In the genomic region with DNA sequence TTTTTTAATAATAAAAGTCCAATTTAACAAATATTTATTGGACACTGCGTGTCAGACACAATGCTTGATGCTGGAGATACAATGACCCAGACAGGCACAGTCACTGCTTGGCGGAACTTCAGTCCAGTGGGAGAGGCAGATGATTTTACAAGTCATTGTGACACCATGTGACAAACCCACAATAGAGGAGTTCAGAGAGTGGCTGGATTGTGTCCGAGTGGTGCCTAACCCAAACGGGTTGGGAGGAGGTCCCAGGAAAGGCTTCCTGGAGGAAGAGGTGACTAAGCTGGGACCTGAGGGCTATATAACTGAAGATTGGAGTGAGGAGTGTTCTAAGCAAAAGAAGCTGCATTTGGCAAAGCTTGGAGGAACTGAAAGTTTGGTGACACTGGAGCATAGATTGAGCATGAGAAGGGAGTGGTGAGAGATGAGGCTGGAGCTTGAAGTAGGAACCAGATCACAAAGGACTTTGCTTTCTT, we compare ENCODE assay signal across 9 cellular contexts. TPM values are rescaled to one million over a fixed set of nuclear protein-coding genes. Genes with fewer than 3 reads are reported as not detected.
A peak's percentile ranks its signal among the peaks of the same experiment; 100 is the strongest.
DNase-seq lines count a peak whose midpoint lies in the region; TF ChIP-seq lines count a peak whose summit lies in the region.
"Had no signal": no experiment of that assay in that cellular context is flagged by ENCODE, and none has a peak within 500 bp of the region (broad histone marks: within the 10 kb centered on the region; RNA-seq: fewer than 3 reads in every experiment).

No MANE protein-coding gene starts in this region.

- H3K36me3 Mint-ChIP-seq in T-helper 1 cell treated with Interleukin-12 subunit alpha and Interleukin-12 subunit beta and Interleukin-4 antibody, amounts not matched to agents 30 μg/mL and 1 μg/mL, for 36 hours (ENCODE audit: low read depth) = peaks cover 32% of the 10 kb centered on the region

- peak overlapping the region; percentile 62 for H3K27ac Mint-ChIP-seq in T-helper 1 cell treated with Interleukin-12 subunit alpha and Interleukin-12 subunit beta and Interleukin-4 antibody, amounts not matched to agents 30 μg/mL and 1 μg/mL, for 36 hours

- peaks cover 69% of the 10 kb centered on the region for H3K4me1 Mint-ChIP-seq in T-helper 1 cell treated with Interleukin-12 subunit alpha and Interleukin-12 subunit beta and Interleukin-4 antibody, amounts not matched to agents 30 μg/mL and 1 μg/mL, for 36 hours (ENCODE audit: low read depth)

- H3K4me3 ChIP-seq in fibroblast of the aortic adventitia (ENCODE audit: low read depth, low read length) = no peak overlapping the region
- no peak overlapping the region for H3K4me3 ChIP-seq in skin epidermis
- H3K4me3 ChIP-seq: SK-N-MC had no signal

- peak overlapping the region; percentile 31 for H3K4me3 Mint-ChIP-seq in T-helper 1 cell treated with Interleukin-12 subunit alpha and Interleukin-12 subunit beta and Interleukin-4 antibody, amounts not matched to agents 30 μg/mL and 1 μg/mL, for 36 hours

- H3K9me3 Mint-ChIP-seq in T-helper 1 cell treated with Interleukin-12 subunit alpha and Interleukin-12 subunit beta and Interleukin-4 antibody, amounts not matched to agents 30 μg/mL and 1 μg/mL, for 36 hours = no peaks in the 10 kb centered on the region

- DNase-seq in T-helper 1 cell = no peak
- peak; percentile 68 to 85 for DNase-seq in NOMO-1 (lab: John Stamatoyannopoulos, UW; ENCODE audit: unreplicated experiment in 2 of 2)
- DNase-seq in fibroblast of the aortic adventitia (ENCODE audit: low read depth) = peak; percentile 25
- DNase-seq in ureter (ENCODE audit: low spot score) = no peak
- DNase-seq in GM19240 (ENCODE audit: insufficient read length, low spot score) = no peak
- DNase-seq in iPS-NIHi7 (ENCODE audit: extremely low spot score) = no peak

- no peaks in the 10 kb centered on the region for H3K27me3 Mint-ChIP-seq in T-helper 1 cell treated with Interleukin-12 subunit alpha and Interleukin-12 subunit beta and Interleukin-4 antibody, amounts not matched to agents 30 μg/mL and 1 μg/mL, for 36 hours (ENCODE audit: low read depth)

- H3K27ac ChIP-seq in skin epidermis = peak overlapping the region in 16 of 21 experiments; percentile 18 to 72 (median 48)
- H3K27ac ChIP-seq: SK-N-MC had no signal

- no peak for TF ChIP-seq CTCF in fibroblast of the aortic adventitia (IDR thresholded peaks at IDR 0.05; ENCODE audit: insufficient read depth, low read length)

RNA-seq across cellular contexts. Expression of a gene that starts 41.4 kb away (rescaled TPM):
- total RNA-seq in fibroblast of the aortic adventitia (ENCODE audit: low replicate concordance) (10.9 and 15.7 TPM in 2 replicates), ureter (55.7 TPM)

Comparison
In these comparisons a context has a peak if more than half of its experiments do, and no peak if none do; other contexts are left out.
1. DNase-seq: peak in NOMO-1 (2 of 2) and fibroblast of the aortic adventitia (single experiment); none in T-helper 1 cell (0 of 5), ureter (single experiment), GM19240 (single experiment) and iPS-NIHi7 (single experiment).